Comparison of ENCODE assay signal across 13 cellular contexts in genomic region chr2:84486436-84487115, GRCh38. TPM values are rescaled to one million over a fixed set of nuclear protein-coding genes. Genes with fewer than 3 reads are reported as not detected.
DNase-seq lines count a peak whose midpoint lies in the region; ATAC-seq and TF ChIP-seq lines count a peak whose summit lies in the region.
"Had no signal": no experiment of that assay in that cellular context is flagged by ENCODE, and none has a peak within 500 bp of the region (broad histone marks: within the 10 kb centered on the region; RNA-seq: fewer than 3 reads in every experiment).

No MANE protein-coding gene starts in this region.

- ATAC-seq in Right ventricle myocardium superior (ENCODE audit: poor library complexity), result peak; percentile 26
- ATAC-seq in heart right ventricle, result no peak
- ATAC-seq in HG02973 (IDR thresholded peaks at IDR 0.05; ENCODE audit: unreplicated experiment), result no peak
- ATAC-seq in activated T-helper 17 cell treated with anti-CD3 and anti-CD28 coated beads, Interleukin-2, amount 50 U/mL, for 72 hours (replicated peaks), result no peak
- ATAC-seq: activated CD8-positive, alpha-beta T cell treated with anti-CD3 and anti-CD28 coated beads for 36 hours; gastroesophageal sphincter had no signal

- H2BK120ac ChIP-seq in mesendoderm (ENCODE audit: low read depth, low read length), result no peak overlapping the region

- no peak overlapping the region for H3K27ac Mint-ChIP-seq in activated T-helper 17 cell treated with anti-CD3 and anti-CD28 coated beads, Interleukin-2, amount 50 U/mL, for 72 hours
- H3K27ac Mint-ChIP-seq: activated CD8-positive, alpha-beta T cell treated with anti-CD3 and anti-CD28 coated beads for 36 hours; naive B cell had no signal

- H4K5ac ChIP-seq in mesendoderm (ENCODE audit: low read length), result no peak overlapping the region

- H3K27me3 ChIP-seq in heart right ventricle (no peaks in the 10 kb centered on the region), mesendoderm (ENCODE audit: insufficient read depth, low read length, poor library complexity) (no peaks in the 10 kb centered on the region)

- no peak overlapping the region for H3K4ac ChIP-seq in mesendoderm (ENCODE audit: low read depth, low read length)

- H3K36me3 ChIP-seq in heart right ventricle, result no peaks in the 10 kb centered on the region
- no peaks in the 10 kb centered on the region for H3K36me3 ChIP-seq in mesendoderm (ENCODE audit: control insufficient read depth, insufficient read depth, low read length)
- H3K36me3 ChIP-seq: gastroesophageal sphincter had no signal

- H3K9ac ChIP-seq in mesendoderm (ENCODE audit: low read length), result no peak overlapping the region

- H3K9me3 ChIP-seq in heart right ventricle, result no peaks in the 10 kb centered on the region
- H3K9me3 ChIP-seq: gastroesophageal sphincter had no signal

- 86 to 87% methylated on average over 2 of the region's 2 CpGs for WGBS in heart right ventricle, 2 donors
- WGBS in mesendoderm (ENCODE audit: extremely low coverage, insufficient coverage, low lambda C conversion rate), result no CpG with 5 or more reads among the region's 2 CpGs

- H3K9me3 Mint-ChIP-seq in activated T-helper 17 cell treated with anti-CD3 and anti-CD28 coated beads, Interleukin-2, amount 50 U/mL, for 72 hours, result no peaks in the 10 kb centered on the region
- H3K9me3 Mint-ChIP-seq: activated CD8-positive, alpha-beta T cell treated with anti-CD3 and anti-CD28 coated beads for 36 hours; naive B cell had no signal

- H3K79me2 ChIP-seq in mesendoderm (ENCODE audit: control insufficient read depth, insufficient read depth, low read length), result no peaks in the 10 kb centered on the region

- H3K18ac ChIP-seq in mesendoderm (ENCODE audit: low read length), result no peak overlapping the region

- H2BK15ac ChIP-seq in mesendoderm (replicated peaks; ENCODE audit: low read depth), result no peak overlapping the region

- no peak overlapping the region for H3K4me3 Mint-ChIP-seq in activated T-helper 17 cell treated with anti-CD3 and anti-CD28 coated beads, Interleukin-2, amount 50 U/mL, for 72 hours
- H3K4me3 Mint-ChIP-seq: activated CD8-positive, alpha-beta T cell treated with anti-CD3 and anti-CD28 coated beads for 36 hours; naive B cell had no signal

- no peaks in the 10 kb centered on the region for H3K27me3 Mint-ChIP-seq in activated T-helper 17 cell treated with anti-CD3 and anti-CD28 coated beads, Interleukin-2, amount 50 U/mL, for 72 hours
- H3K27me3 Mint-ChIP-seq: activated CD8-positive, alpha-beta T cell treated with anti-CD3 and anti-CD28 coated beads for 36 hours; naive B cell had no signal

- TF ChIP-seq CTCF in heart right ventricle (IDR thresholded peaks at IDR 0.05), result no peak

- no peak overlapping the region for H2AK5ac ChIP-seq in mesendoderm (ENCODE audit: low read length)

- H3K4me3 ChIP-seq in heart right ventricle, result no peak overlapping the region
- no peak overlapping the region for H3K4me3 ChIP-seq in mesendoderm (ENCODE audit: low read length)
- H3K4me3 ChIP-seq: gastroesophageal sphincter had no signal

- H3K4me1 ChIP-seq in heart right ventricle (peaks cover 0 to 23% (median 3%) of the 10 kb centered on the region in 9 donors), mesendoderm (ENCODE audit: control insufficient read depth, low read depth, low read length) (no peaks in the 10 kb centered on the region)
- H3K4me1 ChIP-seq: gastroesophageal sphincter had no signal

- no peak overlapping the region for H4K8ac ChIP-seq in mesendoderm (ENCODE audit: low read depth, low read length)

- H3K56ac ChIP-seq in mesendoderm (ENCODE audit: low read length), result no peak overlapping the region

- intact Hi-C loops in Right ventricle myocardium superior (cut with DNase I) (no loop called here), heart right ventricle (cut with DNase I) (loop anchor here in 1 of 10 donors (10.0 kb wide), 1 partner anchor 148 kb away; no protein-coding TSS in a partner anchor)

- no peaks in the 10 kb centered on the region for H3K36me3 Mint-ChIP-seq in activated T-helper 17 cell treated with anti-CD3 and anti-CD28 coated beads, Interleukin-2, amount 50 U/mL, for 72 hours (ENCODE audit: low read depth)
- H3K36me3 Mint-ChIP-seq: naive B cell had no signal

- no peak overlapping the region for H3K4me2 ChIP-seq in mesendoderm (ENCODE audit: low read length)

- no peak for DNase-seq in Right ventricle myocardium superior
- DNase-seq in heart right ventricle, result no peak
- peak; percentile 93 for DNase-seq in amniotic epithelial cell (ENCODE audit: low read depth)
- peak; percentile 69 for DNase-seq in left kidney (ENCODE audit: low read depth, low spot score)
- no peak for DNase-seq in mesendoderm
- DNase-seq in activated CD8-positive, alpha-beta memory T cell treated with anti-CD3 and anti-CD28 coated beads for 24 hours, result no peak
- DNase-seq: activated CD8-positive, alpha-beta T cell treated with anti-CD3 and anti-CD28 coated beads for 36 hours; naive B cell; stimulated activated CD4-positive, alpha-beta T cell treated with anti-CD3 and anti-CD28 coated beads, Interleukin-4, amount 100 ng/mL, for 4 hours; trophoblast cell had no signal

- peaks cover 7% of the 10 kb centered on the region for H3K4me1 Mint-ChIP-seq in activated T-helper 17 cell treated with anti-CD3 and anti-CD28 coated beads, Interleukin-2, amount 50 U/mL, for 72 hours
- H3K4me1 Mint-ChIP-seq: naive B cell had no signal

- H2BK5ac ChIP-seq in mesendoderm (ENCODE audit: low read length), result no peak overlapping the region

- H3K79me1 ChIP-seq in mesendoderm (ENCODE audit: low read length), result no peaks in the 10 kb centered on the region

- H3K27ac ChIP-seq in heart right ventricle, result peak overlapping the region in 1 of 10 donors; percentile 9
- no peak overlapping the region for H3K27ac ChIP-seq in mesendoderm (ENCODE audit: low read depth, low read length)
- H3K27ac ChIP-seq: gastroesophageal sphincter had no signal

- H3K23ac ChIP-seq in mesendoderm (ENCODE audit: low read length), result no peak overlapping the region

RNA-seq across cellular contexts. Expression of gene SUCLG1, which starts 27.5 kb away (rescaled TPM):
- 312 TPM for total RNA-seq in Right ventricle myocardium superior
- total RNA-seq in heart right ventricle, result 100 to 1,000 TPM; 195 to 330 (median 291) TPM
- polyA plus RNA-seq in heart right ventricle, result 100 to 1,000 TPM; 216 to 250 TPM
- 56.7 TPM for polyA plus RNA-seq in mesendoderm (2013, experiment 1 of 2)
- 57.8 TPM for polyA plus RNA-seq in mesendoderm (2013, experiment 2 of 2)
- 10 to 100 TPM; 43.4 to 80.0 TPM for total RNA-seq in activated T-helper 17 cell treated with anti-CD3 and anti-CD28 coated beads, Interleukin-2, amount 50 U/mL, for 72 hours

RNA-seq across cellular contexts. Expression of gene DNAH6, which starts 29.7 kb away (rescaled TPM):
- total RNA-seq in Right ventricle myocardium superior (0.08 TPM), heart right ventricle (under 1 TPM in 9 of 10 donors, not detected in 1; 0.08 to 0.49 (median 0.25) TPM)
- under 1 TPM; 0.03 to 0.07 TPM for polyA plus RNA-seq in heart right ventricle
- polyA plus RNA-seq in mesendoderm (2013, experiment 1 of 2), result 0.03 TPM
- polyA plus RNA-seq in mesendoderm (2013, experiment 2 of 2), result 0.07 TPM
- 1 to 10 TPM in 1 of 2 donors, under 1 TPM in 1; 0.69 to 1.6 TPM for total RNA-seq in activated T-helper 17 cell treated with anti-CD3 and anti-CD28 coated beads, Interleukin-2, amount 50 U/mL, for 72 hours

Comparison
In these comparisons a context has a peak if more than half of its experiments do, and no peak if none do; other contexts are left out.
1. DNase-seq: peak in amniotic epithelial cell (single experiment) and left kidney (single experiment); none in Right ventricle myocardium superior (single experiment), heart right ventricle (0 of 2), mesendoderm (single experiment) and activated CD8-positive, alpha-beta memory T cell treated with anti-CD3 and anti-CD28 coated beads for 24 hours (single experiment).